Comparison of ENCODE assay signal across 12 cellular contexts in the genomic region with DNA sequence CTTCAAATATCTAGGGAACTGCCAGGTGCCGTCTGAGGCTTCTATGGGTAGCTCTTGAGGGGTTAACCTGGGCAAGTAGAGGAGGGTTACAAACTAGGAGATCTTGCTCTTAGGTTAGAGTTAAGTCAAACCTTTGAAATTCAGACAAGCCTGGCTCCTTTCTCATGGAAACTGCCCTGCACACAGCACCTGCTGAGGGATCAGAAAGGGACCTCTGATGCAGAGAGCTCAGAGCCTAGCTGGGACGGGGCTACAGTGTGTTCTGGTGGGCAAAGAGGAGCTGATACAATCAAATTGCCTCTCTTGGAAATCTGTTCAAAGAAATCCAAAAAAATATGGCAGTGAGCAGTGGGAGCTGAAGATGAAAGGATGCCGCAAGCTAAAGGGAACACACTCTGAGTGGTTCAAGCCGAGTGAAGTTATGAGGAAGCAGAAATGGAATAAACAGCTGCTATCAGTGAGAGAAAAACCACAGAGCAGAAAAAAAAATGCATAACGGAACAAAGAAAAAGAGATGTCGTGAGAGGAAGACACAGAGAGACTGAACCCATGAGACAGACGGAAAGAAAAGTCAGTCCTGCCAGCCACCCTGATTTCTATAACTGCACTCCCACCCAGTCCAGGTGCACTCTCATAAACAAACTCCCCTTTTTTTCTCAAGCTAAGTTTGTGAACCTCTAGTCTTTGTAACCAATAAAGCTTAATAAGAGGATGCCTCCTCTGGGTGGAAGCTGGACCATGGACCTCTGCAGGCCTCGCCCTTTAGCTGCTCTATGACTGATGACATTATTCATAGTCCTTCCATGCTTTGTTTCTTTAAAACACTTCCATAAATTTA. TPM values are rescaled to one million over a fixed set of nuclear protein-coding genes. Genes with fewer than 3 reads are reported as not detected.
DNase-seq lines count a peak whose midpoint lies in the region; FAIRE-seq and TF ChIP-seq lines count a peak whose summit lies in the region.
"Had no signal": no experiment of that assay in that cellular context is flagged by ENCODE, and none has a peak within 500 bp of the region (broad histone marks: within the 10 kb centered on the region; RNA-seq: fewer than 3 reads in every experiment).

No MANE protein-coding gene starts in this region.

- H3K27ac ChIP-seq in small intestine (ENCODE audit: low read depth in 1 of 2, low read length in 1 of 2) (peak overlapping the region in 1 of 2 donors; percentile 48), transverse colon (peak overlapping the region in 1 of 4 donors; percentile 29)

- in situ Hi-C loops in transverse colon (cut with MboI; ENCODE audit: low pct_ligation_motif_present in 1 of 4, low pct_unique_long_range_greater_than_20kb in 1 of 4, low sequenced_read_pairs in 3 of 4), result no loop called here

- H3K27me3 ChIP-seq in small intestine (ENCODE audit: control insufficient read depth in 2 of 2, insufficient read depth in 2 of 2, low read length in 2 of 2) (no peaks in the 10 kb centered on the region), transverse colon (no peaks in the 10 kb centered on the region)

- DNase-seq in activated CD4-positive, alpha-beta T cell treated with anti-CD3 and anti-CD28 coated beads for 48 hours, result peak; percentile 32
- no peak for DNase-seq in activated CD4-positive, alpha-beta T cell treated with anti-CD3 and anti-CD28 coated beads, Interleukin-2, amount 50 U/mL, for 4 hours
- DNase-seq in NAMALWA (ENCODE audit: low spot score) (peak; percentile 81), small intestine (peak; percentile 50), cerebellar nuclear complex (lab: John Stamatoyannopoulos, UW) (no peak), transverse colon (no peak), 8988T (no peak)
- DNase-seq in activated naive CD4-positive, alpha-beta T cell treated with anti-CD3 and anti-CD28 coated beads, Interleukin-2, amount 50 U/mL, for 16 hours, result peak; percentile 48
- DNase-seq: NCI-H2171 treated with DMSO at 0.1 percent for 48 hours had no signal

- intact Hi-C loops in transverse colon (cut with DNase I; ENCODE audit: low total_unique reads), result no loop called here

- H3K4me3 ChIP-seq in small intestine (ENCODE audit: low read depth in 1 of 2, low read length in 2 of 2) (no peak overlapping the region), transverse colon (no peak overlapping the region)

- TF ChIP-seq POLR2A in transverse colon (IDR thresholded peaks at IDR 0.05), result no peak

- FAIRE-seq in small intestine (lab: Jason Lieb, UNC), result no peak
- FAIRE-seq: islet of Langerhans had no signal

- WGBS in small intestine, 3 donors, result 42 to 56% (median 47%) methylated on average over 8 of the region's 8 CpGs
- 62 to 72% methylated on average over 6 to 8 of the region's 8 CpGs for WGBS in transverse colon (ENCODE audit: low coverage in 1 of 2), 2 donors

- H3K36me3 ChIP-seq in small intestine (ENCODE audit: control insufficient read depth in 2 of 2, insufficient read depth in 2 of 2, low read length in 2 of 2) (peaks cover 13 to 20% of the 10 kb centered on the region in 2 donors), transverse colon (peaks cover 0 to 33% (median 5%) of the 10 kb centered on the region in 4 donors)

- no peak for TF ChIP-seq EP300 in transverse colon (IDR thresholded peaks at IDR 0.05; ENCODE audit: low read depth)

- TF ChIP-seq CTCF in transverse colon (IDR thresholded peaks at IDR 0.05), result no peak

- H3K4me1 ChIP-seq in small intestine (ENCODE audit: control insufficient read depth in 2 of 2, insufficient read depth in 1 of 2, low read depth in 1 of 2, low read length in 1 of 2) (peaks cover 0 to 3% of the 10 kb centered on the region in 2 donors), transverse colon (peaks cover 0 to 21% (median 1%) of the 10 kb centered on the region in 4 donors)

- H3K9me3 ChIP-seq in small intestine (ENCODE audit: control insufficient read depth, low read depth) (no peaks in the 10 kb centered on the region), transverse colon (no peaks in the 10 kb centered on the region)

RNA-seq across cellular contexts. Expression of a gene that starts 26.6 kb away (rescaled TPM):
- polyA plus RNA-seq in small intestine, result 10 to 100 TPM; 17.2 to 32.7 (median 20.5) TPM
- 10 to 100 TPM; 23.1 to 60.1 (median 38.8) TPM for total RNA-seq in transverse colon

RNA-seq across cellular contexts. Expression of a gene that starts 50.3 kb away (rescaled TPM):
- polyA plus RNA-seq in small intestine, result under 1 TPM in 1 of 3 donors, not detected in 2; 0.51 TPM
- total RNA-seq in transverse colon, result under 1 TPM in 2 of 4 donors, not detected in 2; 0.16 to 0.41 TPM
- total RNA-seq: A673, dermis microvascular lymphatic vessel endothelial cell had no signal

Comparison
In these comparisons a context has a peak if more than half of its experiments do, and no peak if none do; other contexts are left out.
1. DNase-seq: peak in activated CD4-positive, alpha-beta T cell treated with anti-CD3 and anti-CD28 coated beads for 48 hours (single experiment), NAMALWA (single experiment), activated naive CD4-positive, alpha-beta T cell treated with anti-CD3 and anti-CD28 coated beads, Interleukin-2, amount 50 U/mL, for 16 hours (single experiment) and small intestine (single experiment); none in activated CD4-positive, alpha-beta T cell treated with anti-CD3 and anti-CD28 coated beads, Interleukin-2, amount 50 U/mL, for 4 hours (0 of 2), cerebellar nuclear complex (0 of 2), transverse colon (single experiment) and 8988T (single experiment).